Comparison of ENCODE assay signal across 8 cellular contexts in the genomic region with DNA sequence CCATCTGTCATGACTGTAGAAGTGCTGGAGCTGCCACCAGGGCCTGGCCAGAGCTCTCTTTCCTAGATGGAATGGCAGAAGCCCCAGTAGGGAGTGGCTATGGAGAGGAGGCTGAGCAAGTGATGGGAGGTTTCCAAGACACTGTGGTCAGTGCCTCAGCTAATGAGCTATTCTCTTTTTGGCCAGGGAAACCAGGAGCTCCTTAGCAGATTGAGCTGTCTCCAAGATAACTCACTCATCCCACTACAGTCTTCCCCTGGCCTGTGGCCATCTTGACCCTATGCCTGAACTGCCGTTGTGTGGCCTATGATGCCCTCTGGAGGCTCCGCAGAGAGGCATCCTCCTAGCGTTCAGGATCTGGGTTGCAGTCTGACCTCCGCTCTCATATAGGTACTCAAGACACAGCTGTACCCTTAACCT.
DNase-seq lines count a peak whose midpoint lies in the region; ATAC-seq and TF ChIP-seq lines count a peak whose summit lies in the region.

No MANE protein-coding gene starts in this region.

- peak; percentile 25 for TF ChIP-seq CTCF in NB4 (IDR thresholded peaks at IDR 0.05; ENCODE audit: low read depth, low read length)
- TF ChIP-seq CTCF in mucosa of descending colon (IDR thresholded peaks at IDR 0.05): no peak
- peak in 3 of 6 experiments; percentile 20 to 25 (median 20) for TF ChIP-seq CTCF in esophagus squamous epithelium (IDR thresholded peaks at IDR 0.05)

- DNase-seq in AG20443 (ENCODE audit: low spot score): peak; percentile 97
- no peak for DNase-seq in NB4 (ENCODE audit: low read depth)
- peak; percentile 85 for DNase-seq in cerebellar cortex (ENCODE audit: low spot score)
- DNase-seq in mucosa of descending colon: peak; percentile 68 to 78 (median 71)
- DNase-seq in esophagus squamous epithelium (lab: John Stamatoyannopoulos, UW): no peak
- DNase-seq in NAMALWA (ENCODE audit: low spot score): no peak

- peak overlapping the region in 1 of 4 donors; percentile 13 for H3K27ac ChIP-seq in esophagus squamous epithelium

- H3K36me3 ChIP-seq in mucosa of descending colon (ENCODE audit: low read depth) (no peaks in the 10 kb centered on the region), esophagus squamous epithelium (peaks cover 5 to 98% (median 15%) of the 10 kb centered on the region in 3 donors)

- 54 to 59% methylated on average over 4 of the region's 4 CpGs for WGBS in esophagus squamous epithelium, 2 donors

- no peak for TF ChIP-seq POLR2A in NB4 (IDR thresholded peaks at IDR 0.05; ENCODE audit: extremely low read depth, insufficient read length)
- no peak for TF ChIP-seq POLR2A in esophagus squamous epithelium (IDR thresholded peaks at IDR 0.05)

- no peaks in the 10 kb centered on the region for H3K27me3 ChIP-seq in esophagus squamous epithelium

- peak; percentile 84 for ATAC-seq in mucosa of descending colon
- ATAC-seq in GM18517 (IDR thresholded peaks at IDR 0.05; ENCODE audit: unreplicated experiment): no peak
- no peak for ATAC-seq in GM18519 (IDR thresholded peaks at IDR 0.05; ENCODE audit: low FRiP score, unreplicated experiment)

- H3K4me1 ChIP-seq in mucosa of descending colon (ENCODE audit: low read depth) (peaks cover 17% of the 10 kb centered on the region), esophagus squamous epithelium (peaks cover 4 to 11% (median 7%) of the 10 kb centered on the region in 3 donors)

- intact Hi-C loops in mucosa of descending colon (cut with DNase I, micrococcal nuclease): loop anchor here in 1 of 2 donors (2.0 to 10.0 kb wide), 2 partner anchors 34 to 80 kb away; partner anchors contain the start of gene DMAP1
- intact Hi-C loops in esophagus squamous epithelium (cut with DNase I): no loop called here

- no peaks in the 10 kb centered on the region for H3K9me3 ChIP-seq in mucosa of descending colon
- H3K9me3 ChIP-seq in esophagus squamous epithelium: no peaks in the 10 kb centered on the region

- H3K4me3 ChIP-seq in NB4 (ENCODE audit: low read depth, low read length) (no peak overlapping the region), mucosa of descending colon (no peak overlapping the region), esophagus squamous epithelium (no peak overlapping the region)

Comparison
In these comparisons a context has a peak if more than half of its experiments do, and no peak if none do; other contexts are left out.
1. DNase-seq: peak in AG20443 (single experiment), cerebellar cortex (single experiment) and mucosa of descending colon (3 of 3); none in NB4 (single experiment), esophagus squamous epithelium (single experiment) and NAMALWA (single experiment).